In genomic region chr12:95416111-95416636, GRCh38 we compare ENCODE assay signal across 18 cellular contexts. TPM values are rescaled to one million over a fixed set of nuclear protein-coding genes. Genes with fewer than 3 reads are reported as not detected.
DNase-seq lines count a peak whose midpoint lies in the region; ATAC-seq, FAIRE-seq and TF ChIP-seq lines count a peak whose summit lies in the region.
"Had no signal": no experiment of that assay in that cellular context is flagged by ENCODE, and none has a peak within 500 bp of the region (broad histone marks: within the 10 kb centered on the region; RNA-seq: fewer than 3 reads in every experiment).

No MANE protein-coding gene starts in this region.

- ATAC-seq in K562 = no peak
- ATAC-seq in stimulated activated naive CD8-positive, alpha-beta T cell treated with anti-CD3 and anti-CD28 coated beads, Interleukin-15, Interleukin-2, amounts not matched to agents 100 U/mL and 50 U/mL, for 24 hours = no peak
- ATAC-seq: CD8-positive, alpha-beta T cell; GM12878 had no signal

- TF ChIP-seq CTCF in HEK293 (tag by site-specific recombination; IDR thresholded peaks at IDR 0.05) (no peak), K562 (IDR thresholded peaks at IDR 0.05 in 2 of 3, conservative IDR thresholded peaks at IDR 0.05 in 1 of 3; ENCODE audit: insufficient read depth in 2 of 3, low read depth in 1 of 3, low read length in 3 of 3) (no peak), tibial artery (IDR thresholded peaks at IDR 0.05) (no peak), mesothelial cell of epicardium (IDR thresholded peaks at IDR 0.05; ENCODE audit: unreplicated experiment) (no peak), brain microvascular endothelial cell (IDR thresholded peaks at IDR 0.05; ENCODE audit: low read depth, low read length, missing control alignments) (no peak)

- H3K9ac ChIP-seq in K562 (ENCODE audit: insufficient read depth in 1 of 2, low read depth in 2 of 2, low read length in 2 of 2) = no peak overlapping the region
- H3K9ac ChIP-seq: BLaER1 treated with 17β-estradiol and CSF1 and Interleukin-3, amounts not matched to agents 10 nM and 100 nM had no signal

- no peaks in the 10 kb centered on the region for H3K79me2 ChIP-seq in K562 (ENCODE audit: control insufficient read depth, insufficient read depth, low read length)

- H3K4me3 ChIP-seq in HEK293 (ENCODE audit: low read depth, low read length) (no peak overlapping the region), K562 (no peak overlapping the region), tibial artery (no peak overlapping the region), brain microvascular endothelial cell (ENCODE audit: low read depth, low read length) (no peak overlapping the region)
- H3K4me3 ChIP-seq: BLaER1 treated with 17β-estradiol and CSF1 and Interleukin-3, amounts not matched to agents 10 nM and 100 nM; GM12878 had no signal

- H3K4me3 Mint-ChIP-seq in mesothelial cell of epicardium = no peak overlapping the region
- H3K4me3 Mint-ChIP-seq: B cell; CD8-positive, alpha-beta T cell; H9 had no signal

- H3K9me3 ChIP-seq in HEK293 (ENCODE audit: control insufficient read depth, insufficient read depth, low read depth, low read length) (no peaks in the 10 kb centered on the region), K562 (replicated peaks; ENCODE audit: control insufficient read depth, insufficient read depth, low read depth, low read length) (no peaks in the 10 kb centered on the region), tibial artery (no peaks in the 10 kb centered on the region)

- BruUV-seq in K562 (replicated peaks; lab: Mats Ljungman, UMichigan) = no TSS peak

- no peak for TF ChIP-seq RAD21 in K562 (CRISPR knock-in tag; conservative IDR thresholded peaks at IDR 0.05 in 1 of 2, IDR thresholded peaks at IDR 0.05 in 1 of 2)

- no peak for TF ChIP-seq EP300 in K562 (IDR thresholded peaks at IDR 0.05; ENCODE audit: low read length)

- H3K4me1 Mint-ChIP-seq in mesothelial cell of epicardium = peaks cover 11% of the 10 kb centered on the region

- H3K9me3 Mint-ChIP-seq in mesothelial cell of epicardium = no peaks in the 10 kb centered on the region
- H3K9me3 Mint-ChIP-seq: CD8-positive, alpha-beta T cell; H9 had no signal

- TF ChIP-seq POLR2A in K562 (conservative IDR thresholded peaks at IDR 0.05) = no peak

- intact Hi-C loops in K562 (cut with micrococcal nuclease) = no loop called here
- intact Hi-C loops in tibial artery (cut with DNase I; ENCODE audit: low total_unique reads) = no loop called here

- no peak overlapping the region for H3K27ac Mint-ChIP-seq in mesothelial cell of epicardium
- H3K27ac Mint-ChIP-seq: B cell; CD8-positive, alpha-beta T cell; H9 had no signal

- H3K27me3 Mint-ChIP-seq in mesothelial cell of epicardium (ENCODE audit: low read depth) = no peaks in the 10 kb centered on the region
- H3K27me3 Mint-ChIP-seq: B cell had no signal

- H3K27ac ChIP-seq in HEK293 (ENCODE audit: extremely low read depth, low read depth, low read length) (no peak overlapping the region), K562 (ENCODE audit: extremely low read depth, low read depth, low read length) (no peak overlapping the region), tibial artery (peak overlapping the region; percentile 51 to 73), brain microvascular endothelial cell (no peak overlapping the region)
- H3K27ac ChIP-seq: BLaER1 treated with 17β-estradiol and CSF1 and Interleukin-3, amounts not matched to agents 10 nM and 100 nM; HL-60 had no signal

- H4K20me1 ChIP-seq in K562 (replicated peaks; ENCODE audit: control insufficient read depth, insufficient read depth, low read length) = no peaks in the 10 kb centered on the region
- H4K20me1 ChIP-seq: BLaER1 treated with 17β-estradiol and CSF1 and Interleukin-3, amounts not matched to agents 10 nM and 100 nM had no signal

- peak; percentile 74 for DNase-seq in NCI-H82 treated with DMSO at 0.1 percent for 48 hours (lab: John Stamatoyannopoulos, UW; ENCODE audit: unreplicated experiment)
- DNase-seq in K562 (ENCODE audit: extremely low read depth in 1 of 4, low spot score in 3 of 4) = no peak
- DNase-seq in tibial artery = no peak
- no peak for DNase-seq in mesothelial cell of epicardium (ENCODE audit: low spot score in 2 of 2, unreplicated experiment in 2 of 2)
- DNase-seq in RKO (ENCODE audit: low spot score) = no peak
- no peak for DNase-seq in stimulated activated naive CD8-positive, alpha-beta T cell treated with anti-CD3 and anti-CD28 coated beads, Interleukin-15, Interleukin-2, amounts not matched to agents 100 U/mL and 50 U/mL, for 24 hours
- no peak for DNase-seq in brain microvascular endothelial cell
- DNase-seq: Calu3; CD8-positive, alpha-beta T cell; DMS79 treated with DMSO at 0.1 percent for 48 hours; EL; H9 had no signal

- 8% methylated on average over 5 of the region's 5 CpGs for WGBS in K562 (ENCODE audit: insufficient coverage, low coverage, missing lambda C conversion rate)

- in situ Hi-C loops in K562 (cut with MboI) (no loop called here), brain microvascular endothelial cell (cut with HindIII; ENCODE audit: low pct_ligation_motif_present, low sequenced_read_pairs) (no loop called here)

- POLR2A ChIA-PET in HEK293 (lab: Yijun Ruan, JAX) = no interaction called here
- POLR2A ChIA-PET in K562 (lab: Yijun Ruan, JAX) = interaction anchor here (1.6 kb wide), 1 partner anchor 23 kb away, joined by 3 read pairs; no protein-coding TSS in a partner anchor

- no peaks in the 10 kb centered on the region for H3K9me1 ChIP-seq in K562 (ENCODE audit: control insufficient read depth, insufficient read depth, low read length)

- H3K36me3 Mint-ChIP-seq in mesothelial cell of epicardium = no peaks in the 10 kb centered on the region
- H3K36me3 Mint-ChIP-seq: CD8-positive, alpha-beta T cell had no signal

- H3K27me3 ChIP-seq in K562 (ENCODE audit: control insufficient read depth in 2 of 2, insufficient read depth in 2 of 2, low read length in 2 of 2) (peaks cover 3 to 11% of the 10 kb centered on the region in 2 experiments; a peak in 3 of 5 replicates), tibial artery (no peaks in the 10 kb centered on the region), brain microvascular endothelial cell (replicated peaks) (no peaks in the 10 kb centered on the region)
- H3K27me3 ChIP-seq: BLaER1 treated with 17β-estradiol and CSF1 and Interleukin-3, amounts not matched to agents 10 nM and 100 nM had no signal

- H3K36me3 ChIP-seq in HEK293 (ENCODE audit: control insufficient read depth in 2 of 2, insufficient read depth in 1 of 2, low read length in 2 of 2) = no peaks in the 10 kb centered on the region
- no peaks in the 10 kb centered on the region for H3K36me3 ChIP-seq in K562 (ENCODE audit: control insufficient read depth, insufficient read depth, low read length)
- H3K36me3 ChIP-seq in tibial artery = no peaks in the 10 kb centered on the region
- H3K36me3 ChIP-seq in brain microvascular endothelial cell (replicated peaks) = no peaks in the 10 kb centered on the region
- H3K36me3 ChIP-seq: BLaER1 treated with 17β-estradiol and CSF1 and Interleukin-3, amounts not matched to agents 10 nM and 100 nM had no signal

- H3K4me2 ChIP-seq in K562 (ENCODE audit: insufficient read depth, low read length) = no peak overlapping the region

- no peak for FAIRE-seq in K562 (lab: Jason Lieb, UNC)
- FAIRE-seq: GM12878, H1 had no signal

- CTCF ChIA-PET in HEK293 (lab: Yijun Ruan, JAX) (no interaction called here), K562 (lab: Yijun Ruan, JAX; ENCODE audit: low intra/inter-chr PET ratio) (no interaction called here)

- no peak overlapping the region for H2AFZ ChIP-seq in K562 (ENCODE audit: low read depth, low read length)

- H3K4me1 ChIP-seq in HEK293 (ENCODE audit: control insufficient read depth, insufficient read depth, low read length) = peaks cover 3% of the 10 kb centered on the region
- H3K4me1 ChIP-seq in K562 (replicated peaks in 1 of 2; ENCODE audit: control insufficient read depth in 2 of 2, insufficient read depth in 2 of 2, low read length in 2 of 2) = no peaks in the 10 kb centered on the region; a peak in 1 of 5 replicates
- H3K4me1 ChIP-seq in tibial artery = peaks cover 0 to 58% (median 12%) of the 10 kb centered on the region in 4 donors

TF ChIP-seq in HEK293, 187 proteins besides CTCF, POLR2A, EP300 and RAD21:
- TF ChIP-seq ZNF610 (tag by site-specific recombination; IDR thresholded peaks at IDR 0.05; ENCODE audit: borderline replicate concordance) = no peak
- TF ChIP-seq ZNF121 (tag by site-specific recombination; IDR thresholded peaks at IDR 0.05) = 0 out of 2 replicates have a peak, but pooled peaks have one; percentile 52

TF ChIP-seq in K562, 482 proteins besides CTCF, POLR2A, EP300 and RAD21 (continues in another document):
- no peak for TF ChIP-seq NR2F6 (CRISPR knock-in tag; IDR thresholded peaks at IDR 0.05)

RNA-seq across cellular contexts. Expression of gene METAP2, which starts 57.8 kb away (rescaled TPM):
- total RNA-seq in K562 (2011; cell fraction: chromatin; rRNA removed; ENCODE audit: low replicate concordance) = 21.0 and 95.6 TPM in 2 replicates
- 17.0 and 24.2 TPM in 2 replicates for total RNA-seq in K562 (2011; cell fraction: nucleolus; rRNA removed)
- 29.3 and 37.4 TPM in 2 replicates for total RNA-seq in K562 (2011; cell fraction: nucleoplasm; rRNA removed)
- 117 and 161 TPM in 2 replicates for total RNA-seq in K562 (2014; rRNA removed)
- total RNA-seq in K562 (2014; rRNA removed; fragmentation: Illumina TruSeq; extraction: Trizol) = 180 and 219 TPM in 2 replicates
- 187 and 205 TPM in 2 replicates for total RNA-seq in K562 (2015; rRNA removed; fragmentation: Illumina TruSeq; extraction: Trizol)
- total RNA-seq in K562 (2021) = 107 and 112 TPM in 2 replicates
- polyA plus RNA-seq in K562 (2011; rRNA removed) = 149 and 197 TPM in 2 replicates
- polyA plus RNA-seq in K562 (2011; cell fraction: cytosol; rRNA removed) = 26.0 and 50.2 TPM in 2 replicates
- 22.9 and 34.9 TPM in 2 replicates for polyA plus RNA-seq in K562 (2011; cell fraction: nucleus; rRNA removed)
- polyA plus RNA-seq in K562 (2012) = 112 and 123 TPM in 2 replicates
- 195 and 197 TPM in 2 replicates for polyA plus RNA-seq in K562 (2014; fragmentation: Illumina TruSeq; extraction: Trizol)
- 100 to 1,000 TPM in 1 of 2 experiments, 10 to 100 TPM in 1; 75.5 to 104 TPM for polyA plus RNA-seq in K562 (2014; fragmentation: Nextera tagmentation; extraction: Ambion mirVana)
- 130 and 164 TPM in 2 replicates for polyA plus RNA-seq in K562 (2014; rRNA removed)
- 157 and 180 TPM in 2 replicates for polyA minus RNA-seq in K562 (2011; rRNA and poly(A)+ RNA removed)
- polyA minus RNA-seq in K562 (2011; cell fraction: cytosol; rRNA and poly(A)+ RNA removed) = 36.6 and 38.9 TPM in 2 replicates
- 27.7 and 41.0 TPM in 2 replicates for polyA minus RNA-seq in K562 (2011; cell fraction: nucleus; rRNA and poly(A)+ RNA removed)
- 78.9 to 92.2 TPM (median 91.1 TPM) in 3 replicates for total RNA-seq in mesothelial cell of epicardium

Comparison
In these comparisons a context has a peak if more than half of its experiments do, and no peak if none do; other contexts are left out.
1. H3K27ac ChIP-seq: peak in tibial artery (2 of 2); none in HEK293 (single experiment), K562 (single experiment) and brain microvascular endothelial cell (single experiment).
2. Of the 44 proteins assayed by ChIP-seq in both K562 and HEK293: peak only in K562: none; only in HEK293: none; in both: ZNF121; in neither: 43.